ENCODE assay signal across 8 cellular contexts in the genomic region with DNA sequence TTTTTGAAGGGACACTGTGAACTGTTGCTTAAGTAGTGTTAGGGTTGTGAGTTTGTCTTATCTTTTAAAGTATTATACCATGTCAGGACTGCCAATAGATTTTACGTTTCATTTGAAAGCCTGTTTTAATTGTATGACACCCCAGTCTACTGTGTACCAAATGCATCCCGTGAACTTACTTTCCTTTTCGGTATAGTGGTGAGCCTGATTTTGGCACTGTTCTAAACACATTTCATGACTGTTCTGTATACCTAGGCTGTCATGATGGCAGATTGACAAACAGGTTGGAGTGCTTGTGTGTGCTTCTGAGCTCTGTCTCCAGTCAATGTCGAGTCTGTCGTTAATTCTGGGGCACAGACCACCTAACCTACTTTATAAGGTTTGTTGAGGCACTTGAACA. TPM values are rescaled to one million over a fixed set of nuclear protein-coding genes. Genes with fewer than 3 reads are reported as not detected.
DNase-seq lines count a peak whose midpoint lies in the region; ATAC-seq, FAIRE-seq and TF ChIP-seq lines count a peak whose summit lies in the region.

No MANE protein-coding gene starts in this region.

- peak overlapping the region; percentile 56 for H3K27ac ChIP-seq in A673 (ENCODE audit: low read depth, low read length, poor library complexity, severe bottlenecking)
- peak overlapping the region; percentile 51 for H3K27ac ChIP-seq in keratinocyte (ENCODE audit: control insufficient read depth, insufficient read depth, low read length)
- H3K27ac ChIP-seq in stomach smooth muscle (ENCODE audit: low read length), result peak overlapping the region; percentile 58

- BruUV-seq in A673 (replicated peaks; lab: Mats Ljungman, UMichigan), result no TSS peak

- H3K4me1 Mint-ChIP-seq in activated naive CD8-positive, alpha-beta T cell (ENCODE audit: low read depth), result peaks cover 21% of the 10 kb centered on the region

- peaks cover 3% of the 10 kb centered on the region for H3K36me3 Mint-ChIP-seq in activated naive CD8-positive, alpha-beta T cell

- peak overlapping the region; percentile 73 for H3K27ac Mint-ChIP-seq in activated naive CD8-positive, alpha-beta T cell

- H3K4me3 ChIP-seq in A673 (ENCODE audit: low read depth, low read length, poor library complexity, severe bottlenecking) (peak overlapping the region; percentile 83), keratinocyte (ENCODE audit: control insufficient read depth in 2 of 3, extremely low read depth in 1 of 3, insufficient read depth in 2 of 3, low read depth in 1 of 3, low read length in 3 of 3) (peak overlapping the region; percentile 74 to 88 (median 80)), stomach smooth muscle (ENCODE audit: low read length in 2 of 2) (peak overlapping the region; percentile 96 to 97)

- H3K4me3 Mint-ChIP-seq in activated naive CD8-positive, alpha-beta T cell, result peak overlapping the region; percentile 98

- dilution Hi-C loops in keratinocyte (cut with MboI; ENCODE audit: extremely low pct_ligation_motif_present, low sequenced_read_pairs), result no loop called here

- H3K9me1 ChIP-seq in keratinocyte (ENCODE audit: control insufficient read depth, extremely low read depth, insufficient read depth, low read length), result no peaks in the 10 kb centered on the region

- H3K9ac ChIP-seq in keratinocyte (ENCODE audit: control insufficient read depth, extremely low read depth, insufficient read depth, low read length) (peak overlapping the region; percentile 75), stomach smooth muscle (ENCODE audit: low read length in 2 of 2) (peak overlapping the region; percentile 86 to 93)

- POLR2A ChIA-PET in A673 (lab: Charles Lee; ENCODE audit: low non-redundant PET), result no interaction called here

- DNase-seq in A673 (ENCODE audit: low spot score) (no peak), GM18507 (ENCODE audit: extremely low spot score, insufficient read length, low read depth) (no peak), keratinocyte (ENCODE audit: low read depth, low spot score) (no peak)
- no peak for DNase-seq in effector CD8-positive, alpha-beta T cell (lab: John Stamatoyannopoulos, UW)

- no peaks in the 10 kb centered on the region for H3K9me3 ChIP-seq in A673 (ENCODE audit: low read depth, low read length, poor library complexity, severe bottlenecking)
- no peaks in the 10 kb centered on the region for H3K9me3 ChIP-seq in keratinocyte (ENCODE audit: control insufficient read depth, low read depth, low read length)
- H3K9me3 ChIP-seq in stomach smooth muscle (ENCODE audit: control insufficient read depth in 2 of 2, low read length in 2 of 2), result no peaks in the 10 kb centered on the region

- peak overlapping the region; percentile 68 for H3K4me2 ChIP-seq in keratinocyte (ENCODE audit: control insufficient read depth, extremely low read depth, insufficient read depth, low read depth, low read length)

- FAIRE-seq in GM18507 (lab: Jason Lieb, UNC), result peak; percentile 66
- peak; percentile 17 for FAIRE-seq in keratinocyte (lab: Jason Lieb, UNC)

- peak; percentile 43 for ATAC-seq in HG03280 (IDR thresholded peaks at IDR 0.05; ENCODE audit: unreplicated experiment)
- ATAC-seq in HG03139 (IDR thresholded peaks at IDR 0.05; ENCODE audit: unreplicated experiment), result no peak

- H3K27me3 ChIP-seq in A673 (replicated peaks; ENCODE audit: insufficient read depth, low read depth, low read length, poor library complexity), result no peaks in the 10 kb centered on the region
- H3K27me3 ChIP-seq in keratinocyte (ENCODE audit: control insufficient read depth, extremely low read depth, insufficient read depth, low read length), result no peaks in the 10 kb centered on the region
- no peaks in the 10 kb centered on the region for H3K27me3 ChIP-seq in stomach smooth muscle (ENCODE audit: control insufficient read depth in 1 of 2, insufficient read depth in 2 of 2, low read length in 2 of 2)

- TF ChIP-seq CTCF in A673 (conservative IDR thresholded peaks at IDR 0.05; ENCODE audit: low read depth, low read length) (no peak), keratinocyte (optimal IDR thresholded peaks at IDR 0.05 in 1 of 3, IDR thresholded peaks at IDR 0.05 in 1 of 3, conservative IDR thresholded peaks at IDR 0.05 in 1 of 3; ENCODE audit: extremely low read depth in 1 of 3, insufficient read depth in 2 of 3, low read length in 3 of 3) (no peak)

- intact Hi-C loops in A673 (cut with micrococcal nuclease; ENCODE audit: unreplicated experiment), result loop anchor here (2.0 to 10.0 kb wide), 2 partner anchors 95 to 145 kb away; no protein-coding TSS in a partner anchor

- H2AFZ ChIP-seq in keratinocyte (ENCODE audit: control insufficient read depth, low read length), result peak overlapping the region; percentile 93

- no peaks in the 10 kb centered on the region for H3K27me3 Mint-ChIP-seq in activated naive CD8-positive, alpha-beta T cell

- peaks cover 6% of the 10 kb centered on the region for H3K79me2 ChIP-seq in keratinocyte (ENCODE audit: control insufficient read depth, insufficient read depth, low read length)

- H3K4me1 ChIP-seq in A673 (ENCODE audit: insufficient read depth, low read length, poor library complexity, severe bottlenecking) (no peaks in the 10 kb centered on the region), keratinocyte (ENCODE audit: control insufficient read depth, extremely low read depth, insufficient read depth, low read length) (no peaks in the 10 kb centered on the region), stomach smooth muscle (ENCODE audit: control insufficient read depth, insufficient read depth, low read length) (peaks cover 20% of the 10 kb centered on the region)

- H3K36me3 ChIP-seq in A673 (ENCODE audit: insufficient read depth, low read length, poor library complexity, severe bottlenecking), result no peaks in the 10 kb centered on the region
- peaks cover 0 to 2% of the 10 kb centered on the region in 2 experiments for H3K36me3 ChIP-seq in keratinocyte (ENCODE audit: control insufficient read depth in 2 of 2, extremely low read depth in 1 of 2, insufficient read depth in 2 of 2, low read length in 2 of 2)
- no peaks in the 10 kb centered on the region for H3K36me3 ChIP-seq in stomach smooth muscle (ENCODE audit: control insufficient read depth in 2 of 2, insufficient read depth in 2 of 2, low read length in 2 of 2)

- H4K20me1 ChIP-seq in keratinocyte (ENCODE audit: control insufficient read depth, extremely low read depth, insufficient read depth, low read length), result no peaks in the 10 kb centered on the region

- H3K9me3 Mint-ChIP-seq in activated naive CD8-positive, alpha-beta T cell (ENCODE audit: low read depth), result no peaks in the 10 kb centered on the region

- CTCF ChIA-PET in A673 (lab: Charles Lee), result no interaction called here

RNA-seq across cellular contexts. Expression of a gene that starts 0.7 kb away (rescaled TPM):
- 93.0 and 105 TPM in 2 replicates for total RNA-seq in A673 (2021)
- polyA plus RNA-seq in keratinocyte, result 3.6 to 8.1 TPM (median 4.1 TPM) in 3 replicates
- 15.5 TPM for polyA plus RNA-seq in keratinocyte (2011; ENCODE audit: low read depth)
- 2.8 and 5.8 TPM in 2 replicates for polyA plus RNA-seq in keratinocyte (2011; cell fraction: cytosol; rRNA removed)
- polyA plus RNA-seq in keratinocyte (2011; cell fraction: nucleus; rRNA removed), result 9.5 and 13.4 TPM in 2 replicates
- 8.0 and 10.0 TPM in 2 replicates for polyA plus RNA-seq in keratinocyte (2012; ENCODE audit: low replicate concordance)
- 1.2 to 24.2 TPM (median 12.8 TPM) in 3 replicates for polyA minus RNA-seq in keratinocyte
- 10.7 TPM for polyA minus RNA-seq in keratinocyte (2011; cell fraction: cytosol; rRNA and poly(A)+ RNA removed)
- 12.6 and 29.6 TPM in 2 replicates for polyA minus RNA-seq in keratinocyte (2011; cell fraction: nucleus; rRNA and poly(A)+ RNA removed)
